Comparison of ENCODE assay signal across 15 cellular contexts in the genomic region with DNA sequence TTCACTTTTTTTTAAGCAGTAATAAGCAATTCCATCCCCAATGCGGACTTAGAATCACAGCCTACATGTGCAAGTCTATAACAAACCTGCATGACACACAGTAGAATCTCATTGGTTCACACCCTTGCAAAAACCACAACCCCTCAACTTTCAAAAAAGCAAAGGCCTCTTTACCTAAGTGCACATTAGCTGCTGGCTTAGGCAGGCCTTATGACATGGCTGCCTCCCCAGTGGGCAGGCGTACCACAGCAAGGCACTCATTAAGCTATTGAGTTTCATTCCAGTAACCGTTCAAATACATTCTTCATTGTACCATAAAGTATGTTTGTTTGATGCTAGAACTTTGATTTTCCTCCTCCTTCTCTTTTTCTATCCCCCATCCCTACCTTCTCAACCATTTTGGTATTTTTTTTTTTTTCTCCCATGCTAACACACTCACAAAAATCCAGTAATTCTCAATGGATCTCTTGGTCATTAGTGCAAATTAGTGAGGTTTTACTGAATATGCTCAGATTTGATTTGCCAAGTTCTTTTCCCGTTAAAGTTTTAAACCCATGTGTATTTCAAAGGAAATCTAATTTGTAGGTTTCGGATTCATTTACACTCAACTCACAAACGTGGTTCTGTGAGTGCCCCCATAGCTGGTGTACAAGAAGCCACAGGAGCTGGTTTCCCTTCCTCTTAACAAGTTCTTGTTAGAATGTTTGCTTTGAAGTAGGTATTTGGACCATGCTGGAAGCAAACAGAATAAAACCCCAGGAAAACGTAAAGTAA.
DNase-seq lines count a peak whose midpoint lies in the region; ATAC-seq and TF ChIP-seq lines count a peak whose summit lies in the region.
"Had no signal": no experiment of that assay in that cellular context is flagged by ENCODE, and none has a peak within 500 bp of the region (broad histone marks: within the 10 kb centered on the region; RNA-seq: fewer than 3 reads in every experiment).

No MANE protein-coding gene starts in this region.

- no peak for TF ChIP-seq POLR2A in lower leg skin (IDR thresholded peaks at IDR 0.05)

- H3K4me3 Mint-ChIP-seq in endothelial cell (ENCODE audit: unreplicated experiment): no peak overlapping the region
- H3K4me3 Mint-ChIP-seq: activated naive CD4-positive, alpha-beta T cell treated with anti-CD3 and anti-CD28 coated beads for 36 hours had no signal

- peaks cover 16% of the 10 kb centered on the region for H3K36me3 Mint-ChIP-seq in endothelial cell (ENCODE audit: low read depth, unreplicated experiment)

- no peak overlapping the region for H3K4me3 ChIP-seq in lower leg skin (ENCODE audit: low read depth, poor library complexity, severe bottlenecking)
- H3K4me3 ChIP-seq: coronary artery, pancreas, thoracic aorta had no signal

- H3K4me1 Mint-ChIP-seq in endothelial cell (ENCODE audit: unreplicated experiment): peaks cover 4% of the 10 kb centered on the region

- peaks cover 4% of the 10 kb centered on the region for H3K9me3 Mint-ChIP-seq in endothelial cell (ENCODE audit: unreplicated experiment)

- intact Hi-C loops in lower leg skin (cut with DNase I; ENCODE audit: low total_unique reads): no loop called here

- no peak for TF ChIP-seq CTCF in lower leg skin (IDR thresholded peaks at IDR 0.05)
- TF ChIP-seq CTCF in endothelial cell (IDR thresholded peaks at IDR 0.05; ENCODE audit: unreplicated experiment): no peak

- ATAC-seq in GM18498 (IDR thresholded peaks at IDR 0.05; ENCODE audit: unreplicated experiment): peak; percentile 70
- peak; percentile 69 for ATAC-seq in GM19395 (IDR thresholded peaks at IDR 0.05; ENCODE audit: unreplicated experiment)
- ATAC-seq in HG02840 (IDR thresholded peaks at IDR 0.05; ENCODE audit: low FRiP score, unreplicated experiment): peak; percentile 53
- ATAC-seq in HG03521 (IDR thresholded peaks at IDR 0.05; ENCODE audit: unreplicated experiment): peak; percentile 62
- ATAC-seq: foreskin keratinocyte, pancreas had no signal

- H3K27ac Mint-ChIP-seq in endothelial cell (ENCODE audit: unreplicated experiment): no peak overlapping the region
- H3K27ac Mint-ChIP-seq: activated naive CD4-positive, alpha-beta T cell treated with anti-CD3 and anti-CD28 coated beads for 36 hours had no signal

- H3K27me3 Mint-ChIP-seq in endothelial cell (ENCODE audit: unreplicated experiment): peaks cover 2% of the 10 kb centered on the region

- DNase-seq in SIG-M5 treated with dmso at 0.1 percent for 504 hours (lab: John Stamatoyannopoulos, UW; ENCODE audit: unreplicated experiment) (no peak), lower leg skin (ENCODE audit: low spot score in 2 of 2) (no peak), endothelial cell (ENCODE audit: low spot score) (no peak), HK-2 (ENCODE audit: unreplicated experiment) (no peak)
- DNase-seq: activated naive CD4-positive, alpha-beta T cell treated with anti-CD3 and anti-CD28 coated beads for 36 hours; foreskin keratinocyte; GDM1; pancreas; stimulated activated CD4-positive, alpha-beta T cell treated with anti-CD3 and anti-CD28 coated beads, Interleukin-4, amount 100 ng/mL, for 4 hours had no signal

- WGBS in lower leg skin, 2 donors: 88 to 90% methylated on average over 7 of the region's 7 CpGs
